8 cellular contexts compared by ENCODE assay signal in the genomic region with DNA sequence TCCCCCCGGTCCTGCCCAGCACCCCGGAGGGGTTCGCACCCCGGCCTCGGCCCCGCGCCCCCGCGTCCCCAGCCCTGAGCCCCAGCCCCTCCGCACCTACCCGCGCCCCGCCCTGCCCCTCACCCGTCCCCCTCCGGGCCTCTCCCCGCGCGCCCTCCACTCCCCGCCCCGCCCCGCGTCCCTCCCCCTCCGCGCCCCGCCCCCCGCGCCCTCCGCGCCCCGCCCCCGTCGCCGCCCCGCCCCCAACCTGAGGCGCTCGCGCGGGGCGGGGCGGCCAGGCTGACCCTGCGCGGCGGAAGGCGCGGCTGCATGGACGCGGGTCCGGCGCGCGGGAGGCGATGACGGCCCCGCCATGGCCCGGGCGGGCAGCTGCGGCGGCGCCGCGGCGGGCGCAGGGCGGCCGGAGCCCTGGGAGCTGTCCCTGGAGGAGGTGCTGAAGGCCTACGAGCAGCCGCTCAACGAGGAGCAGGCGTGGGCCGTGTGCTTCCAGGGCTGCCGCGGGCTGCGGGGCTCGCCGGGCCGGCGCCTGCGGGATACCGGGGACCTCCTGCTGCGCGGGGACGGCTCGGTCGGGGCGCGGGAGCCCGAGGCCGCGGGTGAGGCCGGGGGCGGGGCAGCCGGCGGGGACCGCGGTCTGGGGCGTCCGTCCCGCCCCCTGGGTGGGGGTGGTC. TPM values are rescaled to one million over a fixed set of nuclear protein-coding genes. Genes with fewer than 3 reads are reported as not detected.
DNase-seq lines count a peak whose midpoint lies in the region; ATAC-seq and TF ChIP-seq lines count a peak whose summit lies in the region.

A gene with protein sequence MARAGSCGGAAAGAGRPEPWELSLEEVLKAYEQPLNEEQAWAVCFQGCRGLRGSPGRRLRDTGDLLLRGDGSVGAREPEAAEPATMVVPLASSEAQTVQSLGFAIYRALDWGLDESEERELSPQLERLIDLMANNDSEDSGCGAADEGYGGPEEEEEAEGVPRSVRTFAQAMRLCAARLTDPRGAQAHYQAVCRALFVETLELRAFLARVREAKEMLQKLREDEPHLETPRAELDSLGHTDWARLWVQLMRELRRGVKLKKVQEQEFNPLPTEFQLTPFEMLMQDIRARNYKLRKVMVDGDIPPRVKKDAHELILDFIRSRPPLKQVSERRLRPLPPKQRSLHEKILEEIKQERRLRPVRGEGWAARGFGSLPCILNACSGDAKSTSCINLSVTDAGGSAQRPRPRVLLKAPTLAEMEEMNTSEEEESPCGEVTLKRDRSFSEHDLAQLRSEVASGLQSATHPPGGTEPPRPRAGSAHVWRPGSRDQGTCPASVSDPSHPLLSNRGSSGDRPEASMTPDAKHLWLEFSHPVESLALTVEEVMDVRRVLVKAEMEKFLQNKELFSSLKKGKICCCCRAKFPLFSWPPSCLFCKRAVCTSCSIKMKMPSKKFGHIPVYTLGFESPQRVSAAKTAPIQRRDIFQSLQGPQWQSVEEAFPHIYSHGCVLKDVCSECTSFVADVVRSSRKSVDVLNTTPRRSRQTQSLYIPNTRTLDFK (plus strand): TSS at position 277 of the 671 bp plus-strand sequence. CDS start 76 bp downstream, at position 353.

- H3K4me2 ChIP-seq in SU-DHL-6 (ENCODE audit: low read depth, low read length, poor library complexity, severe bottlenecking) (peak within 1 kb of the TSS; percentile 41), trophoblast cell (ENCODE audit: low read length) (peak within 1 kb of the TSS; percentile 91)

- TF ChIP-seq EP300 in transverse colon (IDR thresholded peaks at IDR 0.05; ENCODE audit: low read depth): no peak

- CTCF ChIA-PET in Calu3 (lab: Charles Lee): interaction anchor here (3.0 kb wide), 1 partner anchor 9 kb away, joined by 11 read pairs; no protein-coding TSS in a partner anchor

- no peak within 1 kb of the TSS for H2BK12ac ChIP-seq in trophoblast cell (ENCODE audit: low read length)

- H3K27me3 ChIP-seq in SU-DHL-6 (ENCODE audit: low read length) (no peaks in the 10 kb centered on the region), adipocyte (replicated peaks; ENCODE audit: control insufficient read depth, insufficient read depth, low read length) (no peaks in the 10 kb centered on the region), heart left ventricle (peaks cover 0 to 12% (median 0%) of the 10 kb centered on the region in 9 donors), trophoblast cell (ENCODE audit: insufficient read depth, low read length) (no peaks in the 10 kb centered on the region), transverse colon (no peaks in the 10 kb centered on the region)

- H3K9me3 Mint-ChIP-seq in Calu3 (ENCODE audit: low read depth, unreplicated experiment): no peaks in the 10 kb centered on the region

- no peak within 1 kb of the TSS for H3K23ac ChIP-seq in trophoblast cell (ENCODE audit: low read length)

- H3K36me3 Mint-ChIP-seq in Calu3 (ENCODE audit: insufficient read depth, unreplicated experiment): peaks cover 44% of the 10 kb centered on the region

- H3K36me3 ChIP-seq in SU-DHL-6 (ENCODE audit: low read length): no peaks in the 10 kb centered on the region
- no peaks in the 10 kb centered on the region for H3K36me3 ChIP-seq in adipocyte (ENCODE audit: control insufficient read depth, insufficient read depth, low read length, severe bottlenecking)
- no peaks in the 10 kb centered on the region for H3K36me3 ChIP-seq in heart left ventricle
- peaks cover 5 to 7% of the 10 kb centered on the region in 2 experiments for H3K36me3 ChIP-seq in trophoblast cell (ENCODE audit: control insufficient read depth in 1 of 2, insufficient read depth in 2 of 2, low read length in 2 of 2)
- H3K36me3 ChIP-seq in transverse colon: no peaks in the 10 kb centered on the region

- H3K79me2 ChIP-seq in SU-DHL-6 (ENCODE audit: insufficient read depth, low read length): no peaks in the 10 kb centered on the region
- H3K79me2 ChIP-seq in trophoblast cell (ENCODE audit: control insufficient read depth, insufficient read depth, low read length, poor library complexity): peaks cover 5% of the 10 kb centered on the region

- no peaks in the 10 kb centered on the region for H4K20me1 ChIP-seq in SU-DHL-6 (ENCODE audit: low read depth, low read length)

- intact Hi-C loops in Calu3 (cut with micrococcal nuclease; ENCODE audit: unreplicated experiment) (no loop called here), heart left ventricle (cut with DNase I) (no loop called here), transverse colon (cut with DNase I; ENCODE audit: low total_unique reads) (no loop called here)

- DNase-seq in Calu3 (peak; percentile 82), adipocyte (ENCODE audit: low read depth) (peak; percentile 93), heart left ventricle (peak; percentile 73 to 85 (median 82)), trophoblast cell (peak; percentile 76 to 89), transverse colon (peak; percentile 68), NCI-H510A (lab: John Stamatoyannopoulos, UW) (no peak)

- in situ Hi-C loops in transverse colon (cut with MboI; ENCODE audit: low pct_ligation_motif_present in 1 of 4, low pct_unique_long_range_greater_than_20kb in 1 of 4, low sequenced_read_pairs in 3 of 4): no loop called here

- H3K27me3 Mint-ChIP-seq in Calu3 (ENCODE audit: unreplicated experiment): no peaks in the 10 kb centered on the region

- H3K14ac ChIP-seq in trophoblast cell (ENCODE audit: low read length): peak within 1 kb of the TSS; percentile 62

- H3K4me3 ChIP-seq in SU-DHL-6 (ENCODE audit: insufficient read depth, low read length, poor library complexity, severe bottlenecking) (peak within 1 kb of the TSS; percentile 43), adipocyte (ENCODE audit: low read length) (peak within 1 kb of the TSS; percentile 81), heart left ventricle (peak within 1 kb of the TSS; percentile 34 to 79 (median 59)), trophoblast cell (ENCODE audit: low read depth, low read length) (peak within 1 kb of the TSS; percentile 74), transverse colon (peak within 1 kb of the TSS; percentile 50 to 76 (median 69))

- TF ChIP-seq CTCF in Calu3 (IDR thresholded peaks at IDR 0.05; ENCODE audit: unreplicated experiment): no peak
- no peak for TF ChIP-seq CTCF in SU-DHL-6 (IDR thresholded peaks at IDR 0.05; ENCODE audit: insufficient read depth, low read length, poor library complexity, severe bottlenecking)
- TF ChIP-seq CTCF in heart left ventricle (IDR thresholded peaks at IDR 0.05): no peak
- TF ChIP-seq CTCF in transverse colon (IDR thresholded peaks at IDR 0.05): no peak

- TF ChIP-seq POLR2A in heart left ventricle (IDR thresholded peaks at IDR 0.05) (no peak), transverse colon (IDR thresholded peaks at IDR 0.05) (no peak)

- ATAC-seq in HG03342 (IDR thresholded peaks at IDR 0.05; ENCODE audit: unreplicated experiment) (peak; percentile 65), heart left ventricle (peak; percentile 59 to 86 (median 81))

- no peaks in the 10 kb centered on the region for H3F3A ChIP-seq in SU-DHL-6 (ENCODE audit: insufficient read depth)

- H3K9ac ChIP-seq in SU-DHL-6 (ENCODE audit: low read length): 0 out of 2 replicates have a peak within 1 kb of the TSS, but pooled peaks have one; percentile 11
- H3K9ac ChIP-seq in adipocyte (ENCODE audit: low read length): peak within 1 kb of the TSS; percentile 67
- peak within 1 kb of the TSS; percentile 74 for H3K9ac ChIP-seq in trophoblast cell (ENCODE audit: low read length)

- WGBS in heart left ventricle, 4 donors: 1 to 6% (median 3%) methylated on average over 3 to 95 of the region's 98 CpGs
- WGBS in trophoblast cell (ENCODE audit: extremely low coverage, insufficient coverage, insufficient read length): no CpG with 5 or more reads among the region's 98 CpGs
- 0% methylated on average over 3 of the region's 98 CpGs; no CpG with 5 or more reads in 1 of the 2 donors for WGBS in transverse colon (ENCODE audit: low coverage in 1 of 2), 2 donors

- H3K4me1 ChIP-seq in adipocyte (ENCODE audit: control insufficient read depth, insufficient read depth, low read length): peaks cover 7% of the 10 kb centered on the region
- H3K4me1 ChIP-seq in heart left ventricle: peaks cover 0 to 18% (median 11%) of the 10 kb centered on the region in 12 donors
- H3K4me1 ChIP-seq in trophoblast cell (ENCODE audit: control insufficient read depth in 1 of 2, insufficient read depth in 2 of 2, low read length in 2 of 2): peaks cover 8 to 13% of the 10 kb centered on the region in 2 experiments
- peaks cover 9 to 39% (median 22%) of the 10 kb centered on the region in 4 donors for H3K4me1 ChIP-seq in transverse colon

- peaks cover 6% of the 10 kb centered on the region for H3K79me1 ChIP-seq in trophoblast cell (ENCODE audit: low read length)

- no peaks in the 10 kb centered on the region for H3K9me2 ChIP-seq in SU-DHL-6 (replicated peaks; ENCODE audit: insufficient read depth, low read length)

- H2AK5ac ChIP-seq in trophoblast cell (ENCODE audit: low read length): no peak within 1 kb of the TSS

- peak within 1 kb of the TSS; percentile 62 for H4K8ac ChIP-seq in trophoblast cell (ENCODE audit: low read depth, low read length)

- peak within 1 kb of the TSS; percentile 46 for H2BK120ac ChIP-seq in trophoblast cell (ENCODE audit: insufficient read depth, low read length, poor library complexity)

- H2AFZ ChIP-seq in SU-DHL-6 (ENCODE audit: low read depth, low read length, severe bottlenecking): no peak within 1 kb of the TSS
- peak within 1 kb of the TSS; percentile 60 for H2AFZ ChIP-seq in trophoblast cell (ENCODE audit: insufficient read depth, low read length, poor library complexity)

- no TSS peak for BruUV-seq in Calu3 (replicated peaks; lab: Mats Ljungman, UMichigan)

- peak within 1 kb of the TSS; percentile 72 for H3K4me3 Mint-ChIP-seq in Calu3 (ENCODE audit: low read depth, unreplicated experiment)

- H3K18ac ChIP-seq in trophoblast cell (ENCODE audit: low read length): peak within 1 kb of the TSS; percentile 83

- H3K27ac ChIP-seq in SU-DHL-6 (ENCODE audit: low read depth, low read length): no peak within 1 kb of the TSS
- H3K27ac ChIP-seq in heart left ventricle: peak within 1 kb of the TSS; percentile 32 to 97 (median 86)
- H3K27ac ChIP-seq in trophoblast cell (ENCODE audit: low read depth, low read length): peak within 1 kb of the TSS; percentile 71
- peak within 1 kb of the TSS; percentile 89 to 93 (median 92) for H3K27ac ChIP-seq in transverse colon

- peak within 1 kb of the TSS; percentile 6 for H3K27ac Mint-ChIP-seq in Calu3 (ENCODE audit: unreplicated experiment)

- H3K4ac ChIP-seq in trophoblast cell (ENCODE audit: low read depth, low read length): no peak within 1 kb of the TSS

- peak within 1 kb of the TSS; percentile 61 for H4K12ac ChIP-seq in trophoblast cell (ENCODE audit: low read depth, low read length)

- peak within 1 kb of the TSS; percentile 83 for H4K91ac ChIP-seq in trophoblast cell (ENCODE audit: low read depth, low read length)

- H3K9me3 ChIP-seq in SU-DHL-6 (ENCODE audit: insufficient read depth, low read length) (no peaks in the 10 kb centered on the region), adipocyte (ENCODE audit: control insufficient read depth, low read length) (no peaks in the 10 kb centered on the region), heart left ventricle (no peaks in the 10 kb centered on the region), trophoblast cell (ENCODE audit: insufficient read depth, low read depth, low read length) (peaks cover 2% of the 10 kb centered on the region), transverse colon (no peaks in the 10 kb centered on the region)

- peak within 1 kb of the TSS; percentile 47 for H2BK5ac ChIP-seq in trophoblast cell (ENCODE audit: low read depth, low read length, poor library complexity)

- H3K4me1 Mint-ChIP-seq in Calu3 (ENCODE audit: low read depth, unreplicated experiment): peaks cover 30% of the 10 kb centered on the region

RNA-seq across cellular contexts. Expression of the gene that starts here (rescaled TPM):
- total RNA-seq in Calu3 (2022) (46.3 and 53.1 TPM in 2 replicates), heart left ventricle (1 to 10 TPM in 6 of 9 donors, under 1 TPM in 3; 0.31 to 2.3 (median 1.3) TPM), transverse colon (100 to 1,000 TPM in 3 of 4 donors, 10 to 100 TPM in 1; 79.6 to 190 (median 131) TPM)
- polyA plus RNA-seq in heart left ventricle: under 1 TPM; 0.53 to 0.55 TPM
- polyA plus RNA-seq in trophoblast cell (2013): 41.1 and 43.3 TPM in 2 replicates

Comparison
In these comparisons a context has a peak if more than half of its experiments do, and no peak if none do; other contexts are left out.
1. RNA of the gene that starts here (total RNA-seq): 79.6 to 190 TPM in transverse colon and 46.3 to 53.1 TPM in Calu3; 0.31 to 2.3 TPM in heart left ventricle; every median in the first group is over 10 times any median in the second.
2. H3K9ac ChIP-seq: peak in every context shown above with its lines; median percentile 74 in trophoblast cell; 67 in adipocyte; 11 in SU-DHL-6.
3. Peak in every context shown above with its lines, with median percentiles within 50 percentile points of each other: H3K4me3 ChIP-seq.